ENCODE assay signal across 26 cellular contexts in genomic region chr2:222683805-222684204, GRCh38. TPM values are rescaled to one million over a fixed set of nuclear protein-coding genes. Genes with fewer than 3 reads are reported as not detected.
"Had no signal": no experiment of that assay in that cellular context is flagged by ENCODE, and none has a peak within 500 bp of the region (broad histone marks: within the 10 kb centered on the region; RNA-seq: fewer than 3 reads in every experiment).

No MANE protein-coding gene starts in this region.

- H3K4me3 ChIP-seq: SJSA1, SK-N-MC had no signal

- H3K4me1 ChIP-seq: SJSA1 had no signal

- H3K36me3 ChIP-seq: SJSA1 had no signal

- H3K27ac ChIP-seq: HL-60, SJSA1, SK-N-MC had no signal

- DNase-seq: KBM-7, MV-4-11, NCI-H1048, NCI-H1105, NCI-H1417, NCI-H1436 treated with DMSO at 0.1 percent for 48 hours, NCI-H1694 treated with DMSO at 0.1 percent for 48 hours, NCI-H1930, NCI-H2081, NCI-H2107, NCI-H2227 treated with DMSO at 0.1 percent for 48 hours, NCI-H524, NCI-H526 treated with DMSO at 0.1 percent for 48 hours, NCI-H774, OCI-M1, Right ventricle myocardium superior, RPMI8226, SIG-M5 had no signal

- H3K9me3 ChIP-seq: SJSA1 had no signal

- FAIRE-seq: HTR-8/SVneo, RCC 7860 had no signal

RNA-seq across cellular contexts. Expression of gene MOGAT1, which starts 12.3 kb away (rescaled TPM):
- total RNA-seq: LHCN-M2, MCF 10A, NCI-H460, SJSA1 had no signal
